In the genomic region with DNA sequence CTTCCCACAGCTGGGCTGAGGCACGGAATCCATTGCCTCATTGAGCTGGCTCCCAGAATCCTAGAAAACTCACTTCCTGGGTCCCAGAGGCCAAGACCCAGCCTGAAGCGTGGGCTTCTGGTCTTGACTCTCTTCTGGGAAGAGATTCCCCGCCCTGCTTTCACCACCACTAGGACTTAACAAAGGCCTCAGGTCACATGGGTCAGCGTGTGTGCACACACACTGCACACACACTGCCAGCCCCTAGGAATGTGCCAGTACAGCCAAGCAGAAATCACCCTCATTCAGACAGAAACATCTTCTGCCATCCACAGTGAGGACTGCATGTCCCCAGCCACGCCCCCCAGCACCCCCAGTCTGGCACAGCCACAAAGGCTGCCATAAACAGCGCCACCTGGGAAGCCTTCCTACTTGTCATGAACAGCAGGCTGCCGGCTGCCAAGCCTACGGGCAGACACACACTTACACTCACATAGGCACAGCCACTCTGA, we compare ENCODE assay signal across 8 cellular contexts.
DNase-seq lines count a peak whose midpoint lies in the region; ATAC-seq and TF ChIP-seq lines count a peak whose summit lies in the region.

No MANE protein-coding gene starts in this region.

- H2AFZ ChIP-seq in OCI-LY1 (ENCODE audit: low read length) (no peak overlapping the region), neural cell (ENCODE audit: low read depth, low read length) (peak overlapping the region; percentile 40)

- POLR2A ChIA-PET in naive thymus-derived CD8-positive, alpha-beta T cell (lab: Charles Lee) = no interaction called here

- H3K4me3 Mint-ChIP-seq in activated T-helper 2 cell treated with anti-CD3 and anti-CD28 coated beads, Interferon-gamma antibody, Interleukin-2, Interleukin-4, amounts not matched to agents 10 μg/mL and 5 μg/mL and 100 μg/mL, durations not matched to agents 14 hours and 24 hours and 36 hours (ENCODE audit: low read depth) = no peak overlapping the region
- H3K4me3 Mint-ChIP-seq in naive thymus-derived CD8-positive, alpha-beta T cell = no peak overlapping the region

- H3K9me3 Mint-ChIP-seq in activated T-helper 2 cell treated with anti-CD3 and anti-CD28 coated beads, Interferon-gamma antibody, Interleukin-2, Interleukin-4, amounts not matched to agents 10 μg/mL and 5 μg/mL and 100 μg/mL, durations not matched to agents 14 hours and 24 hours and 36 hours = no peaks in the 10 kb centered on the region
- H3K9me3 Mint-ChIP-seq in naive thymus-derived CD8-positive, alpha-beta T cell = no peaks in the 10 kb centered on the region

- H3K4me2 ChIP-seq in OCI-LY1 (ENCODE audit: low read length) = no peak overlapping the region
- peak overlapping the region; percentile 19 for H3K4me2 ChIP-seq in neural cell (ENCODE audit: low read length)

- intact Hi-C loops in activated T-helper 2 cell treated with anti-CD3 and anti-CD28 coated beads, Interferon-gamma antibody, Interleukin-2, Interleukin-4, amounts not matched to agents 10 μg/mL and 5 μg/mL and 100 μg/mL, durations not matched to agents 14 hours and 24 hours and 36 hours (cut with micrococcal nuclease) = no loop called here

- H3K9ac ChIP-seq in OCI-LY1 (ENCODE audit: low read length) (no peak overlapping the region), neural cell (ENCODE audit: low read length) (peak overlapping the region; percentile 49)

- no peaks in the 10 kb centered on the region for H3K36me3 ChIP-seq in OCI-LY1 (ENCODE audit: insufficient read depth, low read length)
- H3K36me3 ChIP-seq in neural cell (ENCODE audit: insufficient read depth, low read length) = no peaks in the 10 kb centered on the region

- H3K27ac Mint-ChIP-seq in activated T-helper 2 cell treated with anti-CD3 and anti-CD28 coated beads, Interferon-gamma antibody, Interleukin-2, Interleukin-4, amounts not matched to agents 10 μg/mL and 5 μg/mL and 100 μg/mL, durations not matched to agents 14 hours and 24 hours and 36 hours = no peak overlapping the region
- H3K27ac Mint-ChIP-seq in naive thymus-derived CD8-positive, alpha-beta T cell = no peak overlapping the region

- TF ChIP-seq CTCF in OCI-LY1 (IDR thresholded peaks at IDR 0.05; ENCODE audit: low read length) = peak; percentile 55
- peak; percentile 19 for TF ChIP-seq CTCF in fibroblast of mammary gland (conservative IDR thresholded peaks at IDR 0.05; ENCODE audit: control insufficient read depth, insufficient read depth, low read depth, low read length)
- TF ChIP-seq CTCF in neural cell (IDR thresholded peaks at IDR 0.05; ENCODE audit: poor library complexity, severe bottlenecking) = peak; percentile 27

- no peaks in the 10 kb centered on the region for H3K4me1 Mint-ChIP-seq in activated T-helper 2 cell treated with anti-CD3 and anti-CD28 coated beads, Interferon-gamma antibody, Interleukin-2, Interleukin-4, amounts not matched to agents 10 μg/mL and 5 μg/mL and 100 μg/mL, durations not matched to agents 14 hours and 24 hours and 36 hours (ENCODE audit: low read depth)
- no peaks in the 10 kb centered on the region for H3K4me1 Mint-ChIP-seq in naive thymus-derived CD8-positive, alpha-beta T cell

- H3F3A ChIP-seq in OCI-LY1 (ENCODE audit: insufficient read depth, low read length) = no peaks in the 10 kb centered on the region
- H3F3A ChIP-seq in neural cell (ENCODE audit: insufficient read depth, low read length, poor library complexity, severe bottlenecking) = no peaks in the 10 kb centered on the region

- TF ChIP-seq EP300 in neural cell (conservative IDR thresholded peaks at IDR 0.05; ENCODE audit: poor library complexity, severe bottlenecking) = no peak

- no peaks in the 10 kb centered on the region for H3K4me1 ChIP-seq in OCI-LY1 (ENCODE audit: insufficient read depth, low read length, severe bottlenecking)

- no peak for TF ChIP-seq RAD21 in neural cell (conservative IDR thresholded peaks at IDR 0.05)

- H3K9me2 ChIP-seq in OCI-LY1 (ENCODE audit: low read depth, low read length) (no peaks in the 10 kb centered on the region), neural cell (ENCODE audit: insufficient read depth, low read length) (no peaks in the 10 kb centered on the region)

- H3K79me2 ChIP-seq in OCI-LY1 (ENCODE audit: insufficient read depth, low read length) (no peaks in the 10 kb centered on the region), neural cell (replicated peaks; ENCODE audit: insufficient read depth, low read length) (no peaks in the 10 kb centered on the region)

- ATAC-seq in naive thymus-derived CD8-positive, alpha-beta T cell = no peak
- no peak for ATAC-seq in HG03175 (IDR thresholded peaks at IDR 0.05; ENCODE audit: unreplicated experiment)

- H3K36me3 Mint-ChIP-seq in activated T-helper 2 cell treated with anti-CD3 and anti-CD28 coated beads, Interferon-gamma antibody, Interleukin-2, Interleukin-4, amounts not matched to agents 10 μg/mL and 5 μg/mL and 100 μg/mL, durations not matched to agents 14 hours and 24 hours and 36 hours (ENCODE audit: low read depth) = no peaks in the 10 kb centered on the region
- H3K36me3 Mint-ChIP-seq in naive thymus-derived CD8-positive, alpha-beta T cell = no peaks in the 10 kb centered on the region

- no peaks in the 10 kb centered on the region for H4K20me1 ChIP-seq in OCI-LY1 (ENCODE audit: insufficient read depth, low read length)
- no peaks in the 10 kb centered on the region for H4K20me1 ChIP-seq in neural cell (ENCODE audit: insufficient read depth)

- H3K27me3 ChIP-seq in OCI-LY1 (ENCODE audit: insufficient read depth, low read length) = no peaks in the 10 kb centered on the region
- no peaks in the 10 kb centered on the region for H3K27me3 ChIP-seq in neural cell (ENCODE audit: insufficient read depth, low read depth, low read length)

- H3K27ac ChIP-seq in OCI-LY1 (ENCODE audit: low read depth, low read length, poor library complexity, severe bottlenecking) (no peak overlapping the region), neural cell (ENCODE audit: low read length) (peak overlapping the region; percentile 81)

- peak; percentile 67 for DNase-seq in AG20443 (ENCODE audit: low spot score)
- DNase-seq in fibroblast of mammary gland (ENCODE audit: low read depth) = peak; percentile 84
- DNase-seq in activated T-helper 2 cell treated with anti-CD3 and anti-CD28 coated beads, Interferon-gamma antibody, Interleukin-2, Interleukin-4, amounts not matched to agents 10 μg/mL and 5 μg/mL and 100 μg/mL, durations not matched to agents 14 hours and 24 hours and 36 hours (ENCODE audit: low spot score) = no peak
- no peak for DNase-seq in naive thymus-derived CD8-positive, alpha-beta T cell
- DNase-seq in HCEC 1CT = no peak

- no peaks in the 10 kb centered on the region for H3K27me3 Mint-ChIP-seq in activated T-helper 2 cell treated with anti-CD3 and anti-CD28 coated beads, Interferon-gamma antibody, Interleukin-2, Interleukin-4, amounts not matched to agents 10 μg/mL and 5 μg/mL and 100 μg/mL, durations not matched to agents 14 hours and 24 hours and 36 hours (ENCODE audit: low read depth)
- H3K27me3 Mint-ChIP-seq in naive thymus-derived CD8-positive, alpha-beta T cell = peaks cover 0 to 4% (median 0%) of the 10 kb centered on the region in 5 donors

- H3K4me3 ChIP-seq in OCI-LY1 (ENCODE audit: low read depth, low read length, poor library complexity, severe bottlenecking) = no peak overlapping the region
- no peak overlapping the region for H3K4me3 ChIP-seq in fibroblast of mammary gland (ENCODE audit: control insufficient read depth, low read depth, low read length)
- no peak overlapping the region for H3K4me3 ChIP-seq in neural cell (ENCODE audit: low read length)

- H3K9me3 ChIP-seq in OCI-LY1 (ENCODE audit: low read length) (no peaks in the 10 kb centered on the region), neural cell (ENCODE audit: low read length) (no peaks in the 10 kb centered on the region)

TF ChIP-seq in neural cell, 6 proteins besides CTCF, POLR2A, EP300 and RAD21:
- TF ChIP-seq MXI1 (conservative IDR thresholded peaks at IDR 0.05; ENCODE audit: poor library complexity, severe bottlenecking) = no peak
- TF ChIP-seq POLR2AphosphoS5 (IDR thresholded peaks at IDR 0.05) = no peak
- TF ChIP-seq EZH2 (IDR thresholded peaks at IDR 0.05; ENCODE audit: borderline replicate concordance, insufficient read depth, low read length, poor library complexity, severe bottlenecking) = no peak
- no peak for TF ChIP-seq TAF1 (IDR thresholded peaks at IDR 0.05; ENCODE audit: low read depth)
- TF ChIP-seq, protein P1, sequence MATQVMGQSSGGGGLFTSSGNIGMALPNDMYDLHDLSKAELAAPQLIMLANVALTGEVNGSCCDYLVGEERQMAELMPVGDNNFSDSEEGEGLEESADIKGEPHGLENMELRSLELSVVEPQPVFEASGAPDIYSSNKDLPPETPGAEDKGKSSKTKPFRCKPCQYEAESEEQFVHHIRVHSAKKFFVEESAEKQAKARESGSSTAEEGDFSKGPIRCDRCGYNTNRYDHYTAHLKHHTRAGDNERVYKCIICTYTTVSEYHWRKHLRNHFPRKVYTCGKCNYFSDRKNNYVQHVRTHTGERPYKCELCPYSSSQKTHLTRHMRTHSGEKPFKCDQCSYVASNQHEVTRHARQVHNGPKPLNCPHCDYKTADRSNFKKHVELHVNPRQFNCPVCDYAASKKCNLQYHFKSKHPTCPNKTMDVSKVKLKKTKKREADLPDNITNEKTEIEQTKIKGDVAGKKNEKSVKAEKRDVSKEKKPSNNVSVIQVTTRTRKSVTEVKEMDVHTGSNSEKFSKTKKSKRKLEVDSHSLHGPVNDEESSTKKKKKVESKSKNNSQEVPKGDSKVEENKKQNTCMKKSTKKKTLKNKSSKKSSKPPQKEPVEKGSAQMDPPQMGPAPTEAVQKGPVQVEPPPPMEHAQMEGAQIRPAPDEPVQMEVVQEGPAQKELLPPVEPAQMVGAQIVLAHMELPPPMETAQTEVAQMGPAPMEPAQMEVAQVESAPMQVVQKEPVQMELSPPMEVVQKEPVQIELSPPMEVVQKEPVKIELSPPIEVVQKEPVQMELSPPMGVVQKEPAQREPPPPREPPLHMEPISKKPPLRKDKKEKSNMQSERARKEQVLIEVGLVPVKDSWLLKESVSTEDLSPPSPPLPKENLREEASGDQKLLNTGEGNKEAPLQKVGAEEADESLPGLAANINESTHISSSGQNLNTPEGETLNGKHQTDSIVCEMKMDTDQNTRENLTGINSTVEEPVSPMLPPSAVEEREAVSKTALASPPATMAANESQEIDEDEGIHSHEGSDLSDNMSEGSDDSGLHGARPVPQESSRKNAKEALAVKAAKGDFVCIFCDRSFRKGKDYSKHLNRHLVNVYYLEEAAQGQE (IDR thresholded peaks at IDR 0.05; ENCODE audit: borderline replicate concordance) = no peak
- no peak for TF ChIP-seq SMC3 (conservative IDR thresholded peaks at IDR 0.05; ENCODE audit: poor library complexity)

Comparison
In these comparisons a context has a peak if more than half of its experiments do, and no peak if none do; other contexts are left out.
1. DNase-seq: peak in AG20443 (single experiment) and fibroblast of mammary gland (single experiment); none in activated T-helper 2 cell treated with anti-CD3 and anti-CD28 coated beads, Interferon-gamma antibody, Interleukin-2, Interleukin-4, amounts not matched to agents 10 μg/mL and 5 μg/mL and 100 μg/mL, durations not matched to agents 14 hours and 24 hours and 36 hours (single experiment), naive thymus-derived CD8-positive, alpha-beta T cell (0 of 10) and HCEC 1CT (single experiment).
2. Peak in every context shown above with its lines, with median percentiles within 50 percentile points of each other: CTCF ChIP-seq.